ENCODE assay signal across 1 cellular context in genomic region chr6:33822575-33823395, GRCh38.
TF ChIP-seq lines count a peak whose summit lies in the region.

No MANE protein-coding gene starts in this region.

TF ChIP-seq in endothelial cell of umbilical vein, 7 proteins besides CTCF, POLR2A, EP300 and RAD21:
- no peak for TF ChIP-seq JUN (IDR thresholded peaks at IDR 0.05; ENCODE audit: borderline replicate concordance, insufficient read depth, insufficient read length, low read depth)
- TF ChIP-seq POLR2AphosphoS5 (IDR thresholded peaks at IDR 0.05; ENCODE audit: insufficient read depth, low read depth, low read length) = no peak
- TF ChIP-seq MYC (IDR thresholded peaks at IDR 0.05; ENCODE audit: low read depth, low read length) = no peak
- no peak for TF ChIP-seq EZH2 (IDR thresholded peaks at IDR 0.05; ENCODE audit: borderline replicate concordance, low read depth, low read length, severe bottlenecking)
- TF ChIP-seq GATA2 (IDR thresholded peaks at IDR 0.05; ENCODE audit: insufficient read depth, insufficient read length, low read depth, low read length) = no peak
- TF ChIP-seq MAX (IDR thresholded peaks at IDR 0.05; ENCODE audit: insufficient read depth, insufficient read length) = no peak
- TF ChIP-seq FOS (IDR thresholded peaks at IDR 0.05; ENCODE audit: borderline replicate concordance, insufficient read depth, low read length) = no peak
